In the genomic region with DNA sequence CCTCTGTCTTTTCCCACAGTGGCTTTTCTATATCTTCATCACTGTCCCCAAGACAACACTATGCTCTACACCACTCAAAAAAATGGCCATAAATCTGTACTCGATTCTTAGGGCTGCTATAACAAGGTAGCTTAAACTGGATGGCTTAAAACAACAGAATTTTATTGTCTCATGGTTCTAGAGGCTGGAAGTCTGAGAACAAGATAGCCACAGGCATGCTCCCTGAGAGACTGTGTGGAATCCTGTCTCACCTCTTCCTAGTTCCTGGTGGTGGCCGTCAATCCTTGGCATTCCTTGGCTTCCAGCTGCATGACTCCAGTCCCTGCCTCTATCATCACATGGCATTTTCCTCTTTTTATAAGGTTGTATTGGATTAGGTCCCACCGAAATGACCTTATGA, we compare ENCODE assay signal across 17 cellular contexts.
DNase-seq lines count a peak whose midpoint lies in the region; ATAC-seq and TF ChIP-seq lines count a peak whose summit lies in the region.
"Had no signal": no experiment of that assay in that cellular context is flagged by ENCODE, and none has a peak within 500 bp of the region (broad histone marks: within the 10 kb centered on the region; RNA-seq: fewer than 3 reads in every experiment).

No MANE protein-coding gene starts in this region.

- no peak overlapping the region for H3K23ac ChIP-seq in trophoblast cell (ENCODE audit: low read length)

- peak overlapping the region; percentile 30 for H2BK12ac ChIP-seq in trophoblast cell (ENCODE audit: low read length)

- H3K9me3 ChIP-seq in trophoblast cell (ENCODE audit: insufficient read depth, low read depth, low read length) = no peaks in the 10 kb centered on the region
- H3K9me3 ChIP-seq: gastrocnemius medialis had no signal

- no peak for ATAC-seq in GM19035 (IDR thresholded peaks at IDR 0.05; ENCODE audit: unreplicated experiment)
- ATAC-seq: gastrocnemius medialis; K562; naive thymus-derived CD8-positive, alpha-beta T cell; stimulated activated naive CD8-positive, alpha-beta T cell treated with anti-CD3 and anti-CD28 coated beads, Interleukin-15, Interleukin-2, amounts not matched to agents 100 U/mL and 50 U/mL, for 24 hours had no signal

- no peak for TF ChIP-seq CTCF in epithelial cell of esophagus (IDR thresholded peaks at IDR 0.05; ENCODE audit: insufficient read depth, low read depth, low read length, missing control alignments)

- H2AFZ ChIP-seq in trophoblast cell (ENCODE audit: insufficient read depth, low read length, poor library complexity) = no peak overlapping the region

- H3K4ac ChIP-seq in trophoblast cell (ENCODE audit: low read depth, low read length) = no peak overlapping the region

- H3K4me2 ChIP-seq in trophoblast cell (ENCODE audit: low read length) = no peak overlapping the region

- H3K18ac ChIP-seq in trophoblast cell (ENCODE audit: low read length) = no peak overlapping the region

- no peak overlapping the region for H2BK120ac ChIP-seq in trophoblast cell (ENCODE audit: insufficient read depth, low read length, poor library complexity)

- peak overlapping the region; percentile 72 for H3K27ac ChIP-seq in trophoblast cell (ENCODE audit: low read depth, low read length)
- H3K27ac ChIP-seq: gastrocnemius medialis had no signal

- H4K12ac ChIP-seq in trophoblast cell (ENCODE audit: low read depth, low read length) = no peak overlapping the region

- peak overlapping the region; percentile 54 for H4K91ac ChIP-seq in trophoblast cell (ENCODE audit: low read depth, low read length)

- no peaks in the 10 kb centered on the region for H3K79me2 ChIP-seq in trophoblast cell (ENCODE audit: control insufficient read depth, insufficient read depth, low read length, poor library complexity)

- H3K27me3 ChIP-seq in trophoblast cell (ENCODE audit: insufficient read depth, low read length) = no peaks in the 10 kb centered on the region
- H3K27me3 ChIP-seq: gastrocnemius medialis had no signal

- H3K79me1 ChIP-seq in trophoblast cell (ENCODE audit: low read length) = peaks cover 18% of the 10 kb centered on the region

- DNase-seq in EH (ENCODE audit: low read depth) (peak; percentile 98), LoVo (ENCODE audit: low spot score) (peak; percentile 42), epithelial cell of esophagus (ENCODE audit: low read depth) (peak; percentile 39), trophoblast cell (peak; percentile 84 to 89), Kasumi-1 (lab: John Stamatoyannopoulos, UW) (no peak), NCI-H2081 treated with DMSO at 0.1 percent for 48 hours (lab: John Stamatoyannopoulos, UW) (no peak)
- no peak for DNase-seq in activated CD4-positive, CD25-positive, alpha-beta regulatory T cell (lab: John Stamatoyannopoulos, UW)
- DNase-seq: activated T-cell treated with anti-CD3 and anti-CD28 coated beads, Interleukin-2, amount 50 U/mL, for 48 hours; amygdala; effector CD8-positive, alpha-beta T cell; gastrocnemius medialis; naive thymus-derived CD8-positive, alpha-beta T cell; NCI-H1694 treated with DMSO at 0.1 percent for 48 hours; NCI-H526; stimulated activated naive CD8-positive, alpha-beta T cell treated with anti-CD3 and anti-CD28 coated beads, Interleukin-15, Interleukin-2, amounts not matched to agents 100 U/mL and 50 U/mL, for 24 hours had no signal

- no peak overlapping the region for H4K8ac ChIP-seq in trophoblast cell (ENCODE audit: low read depth, low read length)

- no peaks in the 10 kb centered on the region for H3K36me3 ChIP-seq in trophoblast cell (ENCODE audit: control insufficient read depth in 1 of 2, insufficient read depth in 2 of 2, low read length in 2 of 2)
- H3K36me3 ChIP-seq: gastrocnemius medialis had no signal

- no peak overlapping the region for H2AK5ac ChIP-seq in trophoblast cell (ENCODE audit: low read length)

- H2BK5ac ChIP-seq in trophoblast cell (ENCODE audit: low read depth, low read length, poor library complexity) = peak overlapping the region; percentile 48

- H3K9ac ChIP-seq in trophoblast cell (ENCODE audit: low read length) = no peak overlapping the region

- H3K14ac ChIP-seq in trophoblast cell (ENCODE audit: low read length) = no peak overlapping the region

- no CpG with 5 or more reads among the region's 3 CpGs for WGBS in trophoblast cell (ENCODE audit: extremely low coverage, insufficient coverage, insufficient read length)

- H3K4me1 ChIP-seq in trophoblast cell (ENCODE audit: control insufficient read depth in 1 of 2, insufficient read depth in 2 of 2, low read length in 2 of 2) = peaks cover 7 to 13% of the 10 kb centered on the region in 2 experiments

- H3K4me3 ChIP-seq in epithelial cell of esophagus (ENCODE audit: low read length) (no peak overlapping the region), trophoblast cell (ENCODE audit: low read depth, low read length) (no peak overlapping the region)
- H3K4me3 ChIP-seq: gastrocnemius medialis, K562 had no signal

Comparison
In these comparisons a context has a peak if more than half of its experiments do, and no peak if none do; other contexts are left out.
1. DNase-seq: peak in EH (single experiment), LoVo (single experiment), epithelial cell of esophagus (single experiment) and trophoblast cell (2 of 2); none in activated CD4-positive, CD25-positive, alpha-beta regulatory T cell (0 of 4), Kasumi-1 (0 of 2) and NCI-H2081 treated with DMSO at 0.1 percent for 48 hours (single experiment).